Comparison of ENCODE assay signal across 10 cellular contexts in genomic region chr17:17107281-17107680, GRCh38.
A peak's percentile ranks its signal among the peaks of the same experiment; 100 is the strongest.
DNase-seq lines count a peak whose midpoint lies in the region; ATAC-seq and TF ChIP-seq lines count a peak whose summit lies in the region.
"Had no signal": no experiment of that assay in that cellular context is flagged by ENCODE, and none has a peak within 500 bp of the region (broad histone marks: within the 10 kb centered on the region; RNA-seq: fewer than 3 reads in every experiment).

No MANE protein-coding gene starts in this region.

- H3K27me3 ChIP-seq in colonic mucosa (no peaks in the 10 kb centered on the region), tibial artery (no peaks in the 10 kb centered on the region)
- H3K27me3 ChIP-seq in naive thymus-derived CD4-positive, alpha-beta T cell (ENCODE audit: control insufficient read depth in 2 of 2, insufficient read depth in 2 of 2, low read length in 2 of 2) = no peaks in the 10 kb centered on the region

- CTCF ChIA-PET in activated CD8-positive, alpha-beta T cell treated with anti-CD3 and anti-CD28 coated beads for 36 hours (lab: Charles Lee) = interaction anchor here (1.1 kb wide), 1 partner anchor 15 kb away, joined by 3 read pairs; no protein-coding TSS in a partner anchor
- CTCF ChIA-PET in activated CD8-positive, alpha-beta T cell treated with anti-CD3 and anti-CD28 coated beads, Interleukin-2, amount 10 ng/mL, durations not matched to agents 7 days and 5 days (lab: Charles Lee) = interaction anchor here (1.0 kb wide), 1 partner anchor 13 kb away, joined by 3 read pairs; no protein-coding TSS in a partner anchor
- CTCF ChIA-PET in naive thymus-derived CD4-positive, alpha-beta T cell (lab: Charles Lee) = interaction anchor here (0.6 kb wide), 1 partner anchor 207 kb away, joined by 3 read pairs; no protein-coding TSS in a partner anchor

- in situ Hi-C loops in ACHN (cut with HindIII; ENCODE audit: low pct_ligation_motif_present, low pct_unique_long_range_greater_than_20kb, low sequenced_read_pairs) = no loop called here

- DNase-seq in activated CD8-positive, alpha-beta T cell treated with anti-CD3 and anti-CD28 coated beads for 36 hours = no peak
- DNase-seq in activated CD8-positive, alpha-beta T cell treated with anti-CD3 and anti-CD28 coated beads, Interleukin-2, amount 10 ng/mL, durations not matched to agents 7 days and 5 days = no peak
- DNase-seq in colonic mucosa (no peak), tibial artery (no peak), ACHN (no peak), NCI-H1930 (lab: John Stamatoyannopoulos, UW) (no peak)
- no peak for DNase-seq in naive thymus-derived CD4-positive, alpha-beta T cell
- DNase-seq: amygdala, NCI-H1105 treated with DMSO at 0.1 percent for 48 hours had no signal

- no peaks in the 10 kb centered on the region for H3K9me3 Mint-ChIP-seq in activated CD8-positive, alpha-beta T cell treated with anti-CD3 and anti-CD28 coated beads for 36 hours
- no peaks in the 10 kb centered on the region for H3K9me3 Mint-ChIP-seq in activated CD8-positive, alpha-beta T cell treated with anti-CD3 and anti-CD28 coated beads, Interleukin-2, amount 10 ng/mL, durations not matched to agents 7 days and 5 days (ENCODE audit: insufficient read depth)
- H3K9me3 Mint-ChIP-seq in naive thymus-derived CD4-positive, alpha-beta T cell = no peaks in the 10 kb centered on the region

- H3K4me1 Mint-ChIP-seq in activated CD8-positive, alpha-beta T cell treated with anti-CD3 and anti-CD28 coated beads for 36 hours (ENCODE audit: low read depth) = peaks cover 45% of the 10 kb centered on the region
- H3K4me1 Mint-ChIP-seq in activated CD8-positive, alpha-beta T cell treated with anti-CD3 and anti-CD28 coated beads, Interleukin-2, amount 10 ng/mL, durations not matched to agents 7 days and 5 days (ENCODE audit: low read depth) = peaks cover 46% of the 10 kb centered on the region
- peaks cover 41 to 77% (median 71%) of the 10 kb centered on the region in 7 donors for H3K4me1 Mint-ChIP-seq in naive thymus-derived CD4-positive, alpha-beta T cell

- intact Hi-C loops in activated CD8-positive, alpha-beta T cell treated with anti-CD3 and anti-CD28 coated beads for 36 hours (cut with micrococcal nuclease) = no loop called here
- intact Hi-C loops in colonic mucosa (cut with DNase I) (no loop called here), tibial artery (cut with DNase I; ENCODE audit: low total_unique reads) (loop anchor here (5.0 kb wide), 1 partner anchor 60 kb away; no protein-coding TSS in a partner anchor)
- intact Hi-C loops in naive thymus-derived CD4-positive, alpha-beta T cell (cut with micrococcal nuclease) = no loop called here

- no peaks in the 10 kb centered on the region for H3K27me3 Mint-ChIP-seq in activated CD8-positive, alpha-beta T cell treated with anti-CD3 and anti-CD28 coated beads for 36 hours
- no peaks in the 10 kb centered on the region for H3K27me3 Mint-ChIP-seq in activated CD8-positive, alpha-beta T cell treated with anti-CD3 and anti-CD28 coated beads, Interleukin-2, amount 10 ng/mL, durations not matched to agents 7 days and 5 days (ENCODE audit: low read depth)
- no peaks in the 10 kb centered on the region for H3K27me3 Mint-ChIP-seq in naive thymus-derived CD4-positive, alpha-beta T cell

- POLR2A ChIA-PET in activated CD8-positive, alpha-beta T cell treated with anti-CD3 and anti-CD28 coated beads for 36 hours (lab: Charles Lee) = no interaction called here
- POLR2A ChIA-PET in activated CD8-positive, alpha-beta T cell treated with anti-CD3 and anti-CD28 coated beads, Interleukin-2, amount 10 ng/mL, durations not matched to agents 7 days and 5 days (lab: Charles Lee) = interaction anchor here (1.2 kb wide), 1 partner anchor 13 kb away, joined by 3 read pairs; no protein-coding TSS in a partner anchor
- POLR2A ChIA-PET in naive thymus-derived CD4-positive, alpha-beta T cell (lab: Charles Lee) = interaction anchor here (2.1 kb wide), 1 partner anchor 13 kb away, joined by 6 read pairs; no protein-coding TSS in a partner anchor

- H3K36me3 ChIP-seq in colonic mucosa (no peaks in the 10 kb centered on the region), tibial artery (peaks cover 0 to under 1% (median 0%) of the 10 kb centered on the region in 3 donors)
- peaks cover 0 to 13% (median 0%) of the 10 kb centered on the region in 3 experiments for H3K36me3 ChIP-seq in naive thymus-derived CD4-positive, alpha-beta T cell (ENCODE audit: control insufficient read depth in 2 of 3, insufficient read depth in 3 of 3, low read length in 3 of 3)

- H3K27ac Mint-ChIP-seq in activated CD8-positive, alpha-beta T cell treated with anti-CD3 and anti-CD28 coated beads for 36 hours = peak overlapping the region; percentile 29
- H3K27ac Mint-ChIP-seq in activated CD8-positive, alpha-beta T cell treated with anti-CD3 and anti-CD28 coated beads, Interleukin-2, amount 10 ng/mL, durations not matched to agents 7 days and 5 days = no peak overlapping the region
- H3K27ac Mint-ChIP-seq in naive thymus-derived CD4-positive, alpha-beta T cell = peak overlapping the region in 8 of 9 donors; percentile 46 to 80 (median 64)

- H3K27ac ChIP-seq in colonic mucosa (peak overlapping the region; percentile 82), tibial artery (peak overlapping the region; percentile 73 to 84)
- no peak overlapping the region for H3K27ac ChIP-seq in naive thymus-derived CD4-positive, alpha-beta T cell (ENCODE audit: low read depth, low read length)

- H3K4me3 Mint-ChIP-seq in activated CD8-positive, alpha-beta T cell treated with anti-CD3 and anti-CD28 coated beads for 36 hours = no peak overlapping the region
- H3K4me3 Mint-ChIP-seq in activated CD8-positive, alpha-beta T cell treated with anti-CD3 and anti-CD28 coated beads, Interleukin-2, amount 10 ng/mL, durations not matched to agents 7 days and 5 days = no peak overlapping the region
- H3K4me3 Mint-ChIP-seq in naive thymus-derived CD4-positive, alpha-beta T cell = no peak overlapping the region

- no peak for TF ChIP-seq CTCF in activated CD8-positive, alpha-beta T cell treated with anti-CD3 and anti-CD28 coated beads for 36 hours (IDR thresholded peaks at IDR 0.05)
- TF ChIP-seq CTCF in colonic mucosa (IDR thresholded peaks at IDR 0.05) (no peak), tibial artery (IDR thresholded peaks at IDR 0.05) (no peak)

- H3K9ac ChIP-seq in colonic mucosa (ENCODE audit: low read depth in 2 of 2, low read length in 2 of 2) = peak overlapping the region in 1 of 2 donors; percentile 81

- peaks cover 37% of the 10 kb centered on the region for H3K4me1 ChIP-seq in colonic mucosa
- peaks cover 28 to 35% of the 10 kb centered on the region in 2 donors for H3K4me1 ChIP-seq in naive thymus-derived CD4-positive, alpha-beta T cell (ENCODE audit: control insufficient read depth in 2 of 2, insufficient read depth in 2 of 2, low read length in 2 of 2)
- peaks cover 7 to 99% (median 78%) of the 10 kb centered on the region in 4 donors for H3K4me1 ChIP-seq in tibial artery

- no peak for ATAC-seq in activated CD8-positive, alpha-beta T cell treated with anti-CD3 and anti-CD28 coated beads for 36 hours
- no peak for ATAC-seq in activated CD8-positive, alpha-beta T cell treated with anti-CD3 and anti-CD28 coated beads, Interleukin-2, amount 10 ng/mL, durations not matched to agents 7 days and 5 days
- no peak for ATAC-seq in naive thymus-derived CD4-positive, alpha-beta T cell
- ATAC-seq in GM19397 (IDR thresholded peaks at IDR 0.05; ENCODE audit: unreplicated experiment) = no peak

- no peaks in the 10 kb centered on the region for H3K9me3 ChIP-seq in colonic mucosa
- no peaks in the 10 kb centered on the region for H3K9me3 ChIP-seq in naive thymus-derived CD4-positive, alpha-beta T cell (ENCODE audit: control insufficient read depth in 2 of 3, low read length in 3 of 3)
- no peaks in the 10 kb centered on the region for H3K9me3 ChIP-seq in tibial artery

- no peak overlapping the region for H3K4me3 ChIP-seq in colonic mucosa
- no peak overlapping the region for H3K4me3 ChIP-seq in naive thymus-derived CD4-positive, alpha-beta T cell (ENCODE audit: low read length)
- no peak overlapping the region for H3K4me3 ChIP-seq in tibial artery

- no peaks in the 10 kb centered on the region for H3K36me3 Mint-ChIP-seq in activated CD8-positive, alpha-beta T cell treated with anti-CD3 and anti-CD28 coated beads for 36 hours (ENCODE audit: low read depth)
- peaks cover 7% of the 10 kb centered on the region for H3K36me3 Mint-ChIP-seq in activated CD8-positive, alpha-beta T cell treated with anti-CD3 and anti-CD28 coated beads, Interleukin-2, amount 10 ng/mL, durations not matched to agents 7 days and 5 days (ENCODE audit: low read depth)
- H3K36me3 Mint-ChIP-seq in naive thymus-derived CD4-positive, alpha-beta T cell = peaks cover 0 to 10% (median 0%) of the 10 kb centered on the region in 5 donors
